15 cellular contexts compared by ENCODE assay signal in genomic region chr20:63540417-63541186, GRCh38. TPM values are rescaled to one million over a fixed set of nuclear protein-coding genes. Genes with fewer than 3 reads are reported as not detected.
DNase-seq lines count a peak whose midpoint lies in the region; ATAC-seq and TF ChIP-seq lines count a peak whose summit lies in the region.
"Had no signal": no experiment of that assay in that cellular context is flagged by ENCODE, and none has a peak within 500 bp of the region (broad histone marks: within the 10 kb centered on the region; RNA-seq: fewer than 3 reads in every experiment).

No MANE protein-coding gene starts in this region.

- 0 out of 2 replicates have a peak, but pooled peaks cover 2% of the 10 kb centered on the region for H4K20me1 ChIP-seq in Karpas-422 (ENCODE audit: insufficient read depth, low read depth, low read length)
- H4K20me1 ChIP-seq in GM23338 (replicated peaks; ENCODE audit: insufficient read depth), result no peaks in the 10 kb centered on the region

- no peak overlapping the region for H3K4me2 ChIP-seq in Karpas-422 (ENCODE audit: low read depth, low read length, poor library complexity, severe bottlenecking)
- no peak overlapping the region for H3K4me2 ChIP-seq in GM23338

- no peaks in the 10 kb centered on the region for H3K9me3 ChIP-seq in Karpas-422 (ENCODE audit: low read length)
- H3K9me3 ChIP-seq: body of pancreas had no signal

- no peaks in the 10 kb centered on the region for H3K79me2 ChIP-seq in Karpas-422 (ENCODE audit: low read length)
- H3K79me2 ChIP-seq in GM23338 (replicated peaks; ENCODE audit: insufficient read depth), result no peaks in the 10 kb centered on the region
- H3K79me2 ChIP-seq: parathyroid adenoma had no signal

- H3K27me3 ChIP-seq in Karpas-422 (ENCODE audit: low read length), result no peaks in the 10 kb centered on the region
- H3K27me3 ChIP-seq in GM23338 (ENCODE audit: insufficient read depth), result no peaks in the 10 kb centered on the region
- H3K27me3 ChIP-seq: body of pancreas had no signal

- no peak for ATAC-seq in GM23338
- ATAC-seq: body of pancreas had no signal

- H3K36me3 Mint-ChIP-seq in activated CD4-positive, alpha-beta T cell treated with anti-CD3 and anti-CD28 coated beads, Interleukin-2, amount 10 ng/mL, durations not matched to agents 24 days and 14 days (ENCODE audit: low read depth), result no peaks in the 10 kb centered on the region
- H3K36me3 Mint-ChIP-seq in GM23338 (ENCODE audit: low read depth), result peaks cover 4% of the 10 kb centered on the region; the same call in 1 of the 3 replicates

- H3K4me3 ChIP-seq in Karpas-422 (ENCODE audit: low read length), result no peak overlapping the region
- H3K4me3 ChIP-seq in GM23338, result no peak overlapping the region
- H3K4me3 ChIP-seq: body of pancreas had no signal

- no peak for DNase-seq in activated CD4-positive, alpha-beta T cell treated with anti-CD3 and anti-CD28 coated beads, Interleukin-2, amount 10 ng/mL, durations not matched to agents 24 days and 14 days
- no peak for DNase-seq in activated CD4-positive, alpha-beta T cell treated with anti-CD3 and anti-CD28 coated beads, Interleukin-2, amount 50 U/mL, for 48 hours
- peak; percentile 61 for DNase-seq in Karpas-422
- peak; percentile 34 for DNase-seq in astrocyte of the hippocampus (ENCODE audit: low read depth, low spot score)
- peak in 7 of 10 donors; percentile 30 to 92 (median 56) for DNase-seq in posterior cingulate gyrus
- DNase-seq in GM23338 (ENCODE audit: low spot score), result no peak
- no peak for DNase-seq in glomerular visceral epithelial cell (ENCODE audit: extremely low spot score)
- no peak for DNase-seq in putamen (ENCODE audit: low spot score)
- DNase-seq: activated CD4-positive, alpha-beta memory T cell treated with anti-CD3 and anti-CD28 coated beads, Interleukin-2, amount 10 ng/mL, durations not matched to agents 7 days and 5 days; body of pancreas; foreskin melanocyte; NCI-H1694; NCI-H526 treated with DMSO at 0.1 percent for 48 hours had no signal

- no peaks in the 10 kb centered on the region for H3K9me3 Mint-ChIP-seq in activated CD4-positive, alpha-beta T cell treated with anti-CD3 and anti-CD28 coated beads, Interleukin-2, amount 10 ng/mL, durations not matched to agents 24 days and 14 days
- H3K9me3 Mint-ChIP-seq in GM23338, result no peaks in the 10 kb centered on the region; the same call in 2 of the 3 replicates
- H3K9me3 Mint-ChIP-seq: activated CD4-positive, alpha-beta memory T cell treated with anti-CD3 and anti-CD28 coated beads, Interleukin-2, amount 10 ng/mL, durations not matched to agents 7 days and 5 days; T-helper 2 cell treated with Interferon-gamma antibody and Interleukin-4, amounts not matched to agents 5 μg/mL and 100 μg/mL, for 36 hours had no signal

- H3K9ac ChIP-seq in Karpas-422 (ENCODE audit: low read length), result no peak overlapping the region
- H3K9ac ChIP-seq: parathyroid adenoma had no signal

- H3K36me3 ChIP-seq in Karpas-422 (ENCODE audit: insufficient read depth, low read length), result no peaks in the 10 kb centered on the region
- no peaks in the 10 kb centered on the region for H3K36me3 ChIP-seq in GM23338 (ENCODE audit: insufficient read depth)

- H3K27ac ChIP-seq in Karpas-422 (ENCODE audit: low read length) (no peak overlapping the region), GM23338 (ENCODE audit: low read depth) (no peak overlapping the region)
- H3K27ac ChIP-seq: body of pancreas, parathyroid adenoma had no signal

- H3F3A ChIP-seq in GM23338 (replicated peaks; ENCODE audit: low read depth), result no peaks in the 10 kb centered on the region

- TF ChIP-seq CTCF in GM23338 (conservative IDR thresholded peaks at IDR 0.05; ENCODE audit: low read depth in 2 of 2), result no peak

- peaks cover 15% of the 10 kb centered on the region for H3K4me1 Mint-ChIP-seq in activated CD4-positive, alpha-beta T cell treated with anti-CD3 and anti-CD28 coated beads, Interleukin-2, amount 10 ng/mL, durations not matched to agents 24 days and 14 days
- H3K4me1 Mint-ChIP-seq in GM23338, result peaks cover 6% of the 10 kb centered on the region

- peak overlapping the region; percentile 5 for H3K27ac Mint-ChIP-seq in activated CD4-positive, alpha-beta T cell treated with anti-CD3 and anti-CD28 coated beads, Interleukin-2, amount 10 ng/mL, durations not matched to agents 24 days and 14 days
- no peak overlapping the region for H3K27ac Mint-ChIP-seq in GM23338
- H3K27ac Mint-ChIP-seq: activated CD4-positive, alpha-beta memory T cell treated with anti-CD3 and anti-CD28 coated beads, Interleukin-2, amount 10 ng/mL, durations not matched to agents 7 days and 5 days; T-helper 2 cell treated with Interferon-gamma antibody and Interleukin-4, amounts not matched to agents 5 μg/mL and 100 μg/mL, for 36 hours had no signal

- no peaks in the 10 kb centered on the region for H3K9me2 ChIP-seq in Karpas-422 (replicated peaks; ENCODE audit: insufficient read depth, low read length)
- no peaks in the 10 kb centered on the region for H3K9me2 ChIP-seq in GM23338 (ENCODE audit: insufficient read depth)

- H3K4me3 Mint-ChIP-seq in activated CD4-positive, alpha-beta T cell treated with anti-CD3 and anti-CD28 coated beads, Interleukin-2, amount 10 ng/mL, durations not matched to agents 24 days and 14 days, result no peak overlapping the region
- no peak overlapping the region for H3K4me3 Mint-ChIP-seq in GM23338
- H3K4me3 Mint-ChIP-seq: activated CD4-positive, alpha-beta memory T cell treated with anti-CD3 and anti-CD28 coated beads, Interleukin-2, amount 10 ng/mL, durations not matched to agents 7 days and 5 days; T-helper 2 cell treated with Interferon-gamma antibody and Interleukin-4, amounts not matched to agents 5 μg/mL and 100 μg/mL, for 36 hours had no signal

- intact Hi-C loops in activated CD4-positive, alpha-beta T cell treated with anti-CD3 and anti-CD28 coated beads, Interleukin-2, amount 10 ng/mL, durations not matched to agents 24 days and 14 days (cut with micrococcal nuclease), result no loop called here
- intact Hi-C loops in posterior cingulate gyrus (cut with DNase I), result no loop called here

- H2AFZ ChIP-seq in Karpas-422 (ENCODE audit: low read length) (no peak overlapping the region), GM23338 (no peak overlapping the region)
- H2AFZ ChIP-seq: parathyroid adenoma had no signal

- peaks cover 2% of the 10 kb centered on the region for H3K27me3 Mint-ChIP-seq in activated CD4-positive, alpha-beta T cell treated with anti-CD3 and anti-CD28 coated beads, Interleukin-2, amount 10 ng/mL, durations not matched to agents 24 days and 14 days
- H3K27me3 Mint-ChIP-seq in GM23338 (ENCODE audit: insufficient read depth, low read depth, poor library complexity), result peaks cover 9% of the 10 kb centered on the region

- H3K4me1 ChIP-seq in Karpas-422 (ENCODE audit: low read length), result peaks cover 39% of the 10 kb centered on the region
- no peaks in the 10 kb centered on the region for H3K4me1 ChIP-seq in GM23338 (ENCODE audit: insufficient read depth)
- H3K4me1 ChIP-seq: parathyroid adenoma had no signal

RNA-seq across cellular contexts. Expression of gene PTK6, which starts 3.4 kb away (rescaled TPM):
- 0.19 and 0.35 TPM in 2 replicates for total RNA-seq in activated CD4-positive, alpha-beta T cell treated with anti-CD3 and anti-CD28 coated beads, Interleukin-2, amount 10 ng/mL, durations not matched to agents 24 days and 14 days
- 0.51 TPM in 1 of 2 replicates, not detected in the other for total RNA-seq in Karpas-422 (2014; rRNA removed; shearing (Covaris generic); ENCODE audit: low replicate concordance)
- total RNA-seq in GM23338 (2014; rRNA removed; shearing (Covaris generic)), result 0.28 TPM in 1 of 2 replicates, not detected in the other
- 0.07 TPM in 1 of 2 replicates, not detected in the other for polyA plus RNA-seq in GM23338 (2016; fragmentation: Nextera tagmentation; extraction: Ambion mirVana)

RNA-seq across cellular contexts. Expression of gene SRMS, which starts 6.9 kb away (rescaled TPM):
- total RNA-seq in activated CD4-positive, alpha-beta T cell treated with anti-CD3 and anti-CD28 coated beads, Interleukin-2, amount 10 ng/mL, durations not matched to agents 24 days and 14 days, result not detected in 2 replicates
- total RNA-seq in Karpas-422 (2014; rRNA removed; shearing (Covaris generic); ENCODE audit: low replicate concordance), result not detected in 2 replicates
- 0.50 and 0.59 TPM in 2 replicates for total RNA-seq in GM23338 (2014; rRNA removed; shearing (Covaris generic))
- 0.23 TPM in 1 of 2 replicates, not detected in the other for polyA plus RNA-seq in GM23338 (2016; fragmentation: Nextera tagmentation; extraction: Ambion mirVana)
- total RNA-seq: activated CD4-positive, alpha-beta memory T cell treated with anti-CD3 and anti-CD28 coated beads, Interleukin-2, amount 10 ng/mL, durations not matched to agents 7 days and 5 days; body of pancreas had no signal

RNA-seq across cellular contexts. Expression of gene FNDC11, which starts 13.4 kb away (rescaled TPM):
- 0.12 and 0.16 TPM in 2 replicates for total RNA-seq in activated CD4-positive, alpha-beta T cell treated with anti-CD3 and anti-CD28 coated beads, Interleukin-2, amount 10 ng/mL, durations not matched to agents 24 days and 14 days
- total RNA-seq in Karpas-422 (2014; rRNA removed; shearing (Covaris generic); ENCODE audit: low replicate concordance), result 0.48 and 1.6 TPM in 2 replicates
- total RNA-seq in GM23338 (2014; rRNA removed; shearing (Covaris generic)), result 5.3 and 6.5 TPM in 2 replicates
- 3.4 and 3.5 TPM in 2 replicates for polyA plus RNA-seq in GM23338 (2016; fragmentation: Nextera tagmentation; extraction: Ambion mirVana)

RNA-seq across cellular contexts. Expression of gene PPDPF, which starts 20.0 kb away (rescaled TPM):
- 125 and 130 TPM in 2 replicates for total RNA-seq in activated CD4-positive, alpha-beta T cell treated with anti-CD3 and anti-CD28 coated beads, Interleukin-2, amount 10 ng/mL, durations not matched to agents 24 days and 14 days
- total RNA-seq in Karpas-422 (2014; rRNA removed; shearing (Covaris generic); ENCODE audit: low replicate concordance), result 16.2 and 51.0 TPM in 2 replicates
- total RNA-seq in GM23338 (2014; rRNA removed; shearing (Covaris generic)), result 117 and 141 TPM in 2 replicates
- polyA plus RNA-seq in GM23338 (2016; fragmentation: Nextera tagmentation; extraction: Ambion mirVana), result 83.9 and 92.9 TPM in 2 replicates

RNA-seq across cellular contexts. Expression of gene HELZ2, which starts 33.4 kb away (rescaled TPM):
- total RNA-seq in activated CD4-positive, alpha-beta T cell treated with anti-CD3 and anti-CD28 coated beads, Interleukin-2, amount 10 ng/mL, durations not matched to agents 24 days and 14 days, result 13.7 and 15.9 TPM in 2 replicates
- 15.4 and 15.8 TPM in 2 replicates for total RNA-seq in Karpas-422 (2014; rRNA removed; shearing (Covaris generic); ENCODE audit: low replicate concordance)
- 39.6 and 48.9 TPM in 2 replicates for total RNA-seq in GM23338 (2014; rRNA removed; shearing (Covaris generic))
- polyA plus RNA-seq in GM23338 (2016; fragmentation: Nextera tagmentation; extraction: Ambion mirVana), result 4.6 and 5.2 TPM in 2 replicates

Comparison
In these comparisons a context has a peak if more than half of its experiments do, and no peak if none do; other contexts are left out.
1. DNase-seq: peak in Karpas-422 (single experiment), astrocyte of the hippocampus (single experiment) and posterior cingulate gyrus (7 of 10); none in activated CD4-positive, alpha-beta T cell treated with anti-CD3 and anti-CD28 coated beads, Interleukin-2, amount 10 ng/mL, durations not matched to agents 24 days and 14 days (single experiment), activated CD4-positive, alpha-beta T cell treated with anti-CD3 and anti-CD28 coated beads, Interleukin-2, amount 50 U/mL, for 48 hours (0 of 2), GM23338 (single experiment), glomerular visceral epithelial cell (single experiment) and putamen (single experiment).